In genomic region chr2:211609127-211609526, GRCh38 we compare ENCODE assay signal across 19 cellular contexts.
"Had no signal": no experiment of that assay in that cellular context is flagged by ENCODE, and none has a peak within 500 bp of the region (broad histone marks: within the 10 kb centered on the region; RNA-seq: fewer than 3 reads in every experiment).

No MANE protein-coding gene starts in this region.

- DNase-seq: activated CD4-positive, alpha-beta memory T cell treated with anti-CD3 and anti-CD28 coated beads, Interleukin-2, amount 10 ng/mL, durations not matched to agents 7 days and 5 days; activated CD4-positive, alpha-beta T cell treated with anti-CD3 and anti-CD28 coated beads, Interleukin-2, amount 10 ng/mL, durations not matched to agents 24 days and 14 days; activated effector memory CD4-positive, alpha-beta T cell treated with anti-CD3 and anti-CD28 coated beads, Interleukin-2, amount 50 U/mL, for 16 hours; activated naive CD4-positive, alpha-beta T cell treated with anti-CD3 and anti-CD28 coated beads, Interleukin-2, amount 10 ng/mL, durations not matched to agents 7 days and 5 days; activated T-cell treated with anti-CD3 and anti-CD28 coated beads, Interleukin-2, amount 50 U/mL, for 72 hours; amygdala; heart left ventricle; kidney glomerular epithelial cell; left ventricle myocardium inferior; mammary epithelial cell; pancreas; right cardiac atrium; stimulated activated CD4-positive, alpha-beta T cell treated with anti-CD3 and anti-CD28 coated beads, Interleukin-12 subunit alpha, Interleukin-12 subunit beta, amount 100 ng/mL, for 4 hours; stimulated activated CD4-positive, alpha-beta T cell treated with anti-CD3 and anti-CD28 coated beads, Interleukin-4, amount 100 ng/mL, for 4 hours; substantia nigra; tibial artery had no signal

- H3K36me3 ChIP-seq: heart left ventricle, left ventricle myocardium inferior, pancreas had no signal

- ATAC-seq: activated CD4-positive, CD25-positive, alpha-beta regulatory T cell treated with anti-CD3 and anti-CD28 coated beads, Interleukin-2, amount 50 U/mL, for 24 hours; activated T-cell treated with anti-CD3 and anti-CD28 coated beads, Interleukin-2, amount 50 U/mL, for 72 hours; heart left ventricle; pancreas; right cardiac atrium had no signal

- H3K4me3 ChIP-seq: heart left ventricle, left ventricle myocardium inferior, pancreas, tibial artery had no signal

- H3K27ac Mint-ChIP-seq: activated CD4-positive, alpha-beta memory T cell treated with anti-CD3 and anti-CD28 coated beads, Interleukin-2, amount 10 ng/mL, durations not matched to agents 7 days and 5 days; activated CD4-positive, alpha-beta T cell treated with anti-CD3 and anti-CD28 coated beads, Interleukin-2, amount 10 ng/mL, durations not matched to agents 24 days and 14 days; activated naive CD4-positive, alpha-beta T cell treated with anti-CD3 and anti-CD28 coated beads, Interleukin-2, amount 10 ng/mL, durations not matched to agents 7 days and 5 days; activated T-cell treated with anti-CD3 and anti-CD28 coated beads, Interleukin-2, amount 50 U/mL, for 72 hours; stimulated activated naive CD8-positive, alpha-beta T cell treated with anti-CD3 and anti-CD28 coated beads, Interleukin-15, Interleukin-2, amounts not matched to agents 100 ng/mL and 50 ng/mL, for 24 hours had no signal

- H3K4me1 Mint-ChIP-seq: nephron had no signal

- H3K9me3 ChIP-seq: heart left ventricle, left ventricle myocardium inferior, pancreas, tibial artery had no signal

- H3K36me3 Mint-ChIP-seq: activated naive CD4-positive, alpha-beta T cell treated with anti-CD3 and anti-CD28 coated beads, Interleukin-2, amount 10 ng/mL, durations not matched to agents 7 days and 5 days had no signal

- H3K27me3 ChIP-seq: heart left ventricle, pancreas, tibial artery had no signal

- H3K4me1 ChIP-seq: heart left ventricle, left ventricle myocardium inferior, pancreas, tibial artery had no signal

- H3K4me3 Mint-ChIP-seq: activated CD4-positive, alpha-beta memory T cell treated with anti-CD3 and anti-CD28 coated beads, Interleukin-2, amount 10 ng/mL, durations not matched to agents 7 days and 5 days; activated CD4-positive, alpha-beta T cell treated with anti-CD3 and anti-CD28 coated beads, Interleukin-2, amount 10 ng/mL, durations not matched to agents 24 days and 14 days; activated naive CD4-positive, alpha-beta T cell treated with anti-CD3 and anti-CD28 coated beads, Interleukin-2, amount 10 ng/mL, durations not matched to agents 7 days and 5 days; activated T-cell treated with anti-CD3 and anti-CD28 coated beads, Interleukin-2, amount 50 U/mL, for 72 hours; nephron; stimulated activated naive CD8-positive, alpha-beta T cell treated with anti-CD3 and anti-CD28 coated beads, Interleukin-15, Interleukin-2, amounts not matched to agents 100 ng/mL and 50 ng/mL, for 24 hours had no signal

- H3K27me3 Mint-ChIP-seq: activated CD4-positive, alpha-beta memory T cell treated with anti-CD3 and anti-CD28 coated beads, Interleukin-2, amount 10 ng/mL, durations not matched to agents 7 days and 5 days; activated CD4-positive, alpha-beta T cell treated with anti-CD3 and anti-CD28 coated beads, Interleukin-2, amount 10 ng/mL, durations not matched to agents 24 days and 14 days; activated naive CD4-positive, alpha-beta T cell treated with anti-CD3 and anti-CD28 coated beads, Interleukin-2, amount 10 ng/mL, durations not matched to agents 7 days and 5 days; stimulated activated naive CD8-positive, alpha-beta T cell treated with anti-CD3 and anti-CD28 coated beads, Interleukin-15, Interleukin-2, amounts not matched to agents 100 ng/mL and 50 ng/mL, for 24 hours had no signal

- H3K9me3 Mint-ChIP-seq: activated CD4-positive, alpha-beta memory T cell treated with anti-CD3 and anti-CD28 coated beads, Interleukin-2, amount 10 ng/mL, durations not matched to agents 7 days and 5 days; activated CD4-positive, alpha-beta T cell treated with anti-CD3 and anti-CD28 coated beads, Interleukin-2, amount 10 ng/mL, durations not matched to agents 24 days and 14 days; activated naive CD4-positive, alpha-beta T cell treated with anti-CD3 and anti-CD28 coated beads, Interleukin-2, amount 10 ng/mL, durations not matched to agents 7 days and 5 days; nephron had no signal

- H3K27ac ChIP-seq: heart left ventricle, left ventricle myocardium inferior, pancreas, tibial artery had no signal
